3 cellular contexts compared by ENCODE assay signal in the genomic region with DNA sequence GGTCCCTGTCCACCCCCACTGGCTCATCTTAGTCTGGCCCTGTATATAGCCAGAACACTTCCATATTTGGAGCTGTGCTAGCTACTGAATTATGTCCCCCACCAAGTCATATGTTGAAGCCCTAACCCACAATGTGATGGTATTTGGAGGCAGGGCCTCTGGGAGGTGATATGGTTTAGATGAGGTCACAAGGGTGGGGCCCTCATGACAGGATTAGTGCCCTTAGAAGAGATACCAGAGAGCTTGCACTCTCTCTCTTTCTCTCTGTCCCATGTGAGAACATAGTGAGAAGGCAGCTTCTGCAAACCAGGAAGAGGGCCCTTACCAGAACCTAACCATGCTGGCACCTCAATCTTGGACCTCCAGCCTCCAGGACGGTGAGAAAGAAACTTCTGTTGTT.
TF ChIP-seq lines count a peak whose summit lies in the region.

No MANE protein-coding gene starts in this region.

TF ChIP-seq in HepG2, 621 proteins besides CTCF, POLR2A, EP300 and RAD21:
- TF ChIP-seq ZNF264 (CRISPR knock-in tag; IDR thresholded peaks at IDR 0.05) (peak; percentile 98), ZNF713 (CRISPR knock-in tag; IDR thresholded peaks at IDR 0.05) (no peak), KLF16 (CRISPR knock-in tag; IDR thresholded peaks at IDR 0.05) (no peak)
- TF ChIP-seq, protein P1, sequence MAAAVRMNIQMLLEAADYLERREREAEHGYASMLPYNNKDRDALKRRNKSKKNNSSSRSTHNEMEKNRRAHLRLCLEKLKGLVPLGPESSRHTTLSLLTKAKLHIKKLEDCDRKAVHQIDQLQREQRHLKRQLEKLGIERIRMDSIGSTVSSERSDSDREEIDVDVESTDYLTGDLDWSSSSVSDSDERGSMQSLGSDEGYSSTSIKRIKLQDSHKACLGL (CRISPR knock-in tag; IDR thresholded peaks at IDR 0.05), result no peak

TF ChIP-seq in GM12891, 5 proteins besides CTCF, POLR2A, EP300 and RAD21:
- TF ChIP-seq POU2F2 (IDR thresholded peaks at IDR 0.05; ENCODE audit: low read depth, low read length), result no peak
- no peak for TF ChIP-seq SPI1 (IDR thresholded peaks at IDR 0.05; ENCODE audit: low read depth, low read length)
- TF ChIP-seq POLR2AphosphoS5 (IDR thresholded peaks at IDR 0.05; ENCODE audit: low read depth, low read length), result no peak

TF ChIP-seq in H1, 55 proteins besides CTCF, POLR2A, EP300 and RAD21:
- TF ChIP-seq, protein P2, sequence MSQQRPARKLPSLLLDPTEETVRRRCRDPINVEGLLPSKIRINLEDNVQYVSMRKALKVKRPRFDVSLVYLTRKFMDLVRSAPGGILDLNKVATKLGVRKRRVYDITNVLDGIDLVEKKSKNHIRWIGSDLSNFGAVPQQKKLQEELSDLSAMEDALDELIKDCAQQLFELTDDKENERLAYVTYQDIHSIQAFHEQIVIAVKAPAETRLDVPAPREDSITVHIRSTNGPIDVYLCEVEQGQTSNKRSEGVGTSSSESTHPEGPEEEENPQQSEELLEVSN (IDR thresholded peaks at IDR 0.05), result no peak
- no peak for TF ChIP-seq RNF2 (IDR thresholded peaks at IDR 0.05; ENCODE audit: borderline replicate concordance, low read depth, low read length, missing control alignments, poor library complexity, severe bottlenecking)
- TF ChIP-seq, protein P3, sequence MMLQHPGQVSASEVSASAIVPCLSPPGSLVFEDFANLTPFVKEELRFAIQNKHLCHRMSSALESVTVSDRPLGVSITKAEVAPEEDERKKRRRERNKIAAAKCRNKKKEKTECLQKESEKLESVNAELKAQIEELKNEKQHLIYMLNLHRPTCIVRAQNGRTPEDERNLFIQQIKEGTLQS (IDR thresholded peaks at IDR 0.05; ENCODE audit: insufficient read depth, low read depth, low read length), result no peak
- no peak for TF ChIP-seq TAF1 (IDR thresholded peaks at IDR 0.05; ENCODE audit: low read depth, low read length)
- no peak for TF ChIP-seq RBBP5 (IDR thresholded peaks at IDR 0.05; ENCODE audit: borderline replicate concordance, low read depth, low read length)
- TF ChIP-seq FOSL1 (IDR thresholded peaks at IDR 0.05; ENCODE audit: insufficient read depth, low read depth, low read length), result no peak
- no peak for TF ChIP-seq BRCA1 (IDR thresholded peaks at IDR 0.05; ENCODE audit: low read depth, low read length)
- no peak for TF ChIP-seq GTF2F1 (IDR thresholded peaks at IDR 0.05; ENCODE audit: borderline replicate concordance, low read depth, low read length)
- no peak for TF ChIP-seq MAFK (IDR thresholded peaks at IDR 0.05; ENCODE audit: low read depth, low read length)
- TF ChIP-seq EZH2 (IDR thresholded peaks at IDR 0.05; ENCODE audit: low read depth, low read length, severe bottlenecking), result no peak
